1 cellular context compared by ENCODE assay signal in genomic region chr11:119054418-119054817, GRCh38.
TF ChIP-seq lines count a peak whose summit lies in the region.

No MANE protein-coding gene starts in this region.

TF ChIP-seq in H1, 55 proteins besides CTCF, POLR2A, EP300 and RAD21:
- TF ChIP-seq RNF2 (IDR thresholded peaks at IDR 0.05; ENCODE audit: borderline replicate concordance, low read depth, low read length, missing control alignments, poor library complexity, severe bottlenecking) = no peak
- TF ChIP-seq BRCA1 (IDR thresholded peaks at IDR 0.05; ENCODE audit: low read depth, low read length) = no peak
- no peak for TF ChIP-seq YY1 (IDR thresholded peaks at IDR 0.05; ENCODE audit: low read depth, low read length)
- TF ChIP-seq SP2 (IDR thresholded peaks at IDR 0.05; ENCODE audit: low read length) = no peak
- no peak for TF ChIP-seq E2F6 (IDR thresholded peaks at IDR 0.05)
- no peak for TF ChIP-seq MAX (IDR thresholded peaks at IDR 0.05)
- TF ChIP-seq SRF (IDR thresholded peaks at IDR 0.05; ENCODE audit: low read depth, low read length) = no peak
- TF ChIP-seq HDAC2 (IDR thresholded peaks at IDR 0.05; ENCODE audit: borderline replicate concordance in 1 of 2, low read depth in 2 of 2, low read length in 2 of 2) = no peak
- no peak for TF ChIP-seq CBX5 (IDR thresholded peaks at IDR 0.05; ENCODE audit: low read depth, low read length)
- TF ChIP-seq TBP (IDR thresholded peaks at IDR 0.05; ENCODE audit: low read depth, low read length) = no peak
